Comparison of ENCODE assay signal across 2 cellular contexts in genomic region chr9:35669331-35670145, GRCh38.
TF ChIP-seq lines count a peak whose summit lies in the region.

No MANE protein-coding gene starts in this region.

TF ChIP-seq in A549, 52 proteins besides CTCF, POLR2A, EP300 and RAD21:
- TF ChIP-seq ZC3H11A (IDR thresholded peaks at IDR 0.05) (no peak), POLR2AphosphoS2 (conservative IDR thresholded peaks at IDR 0.05; ENCODE audit: low read length) (no peak), EHF (CRISPR knock-in tag; IDR thresholded peaks at IDR 0.05) (no peak), JUN (IDR thresholded peaks at IDR 0.05) (peak in 1 of 2 experiments; percentile 49; a peak in 1 of 5 replicates), MAX (IDR thresholded peaks at IDR 0.05) (peak; percentile 19; the same call in 1 of the 2 replicates), NFE2L2 (conservative IDR thresholded peaks at IDR 0.05; ENCODE audit: low read length) (no peak), FOSB (CRISPR knock-in tag; IDR thresholded peaks at IDR 0.05) (no peak), BCL3 (IDR thresholded peaks at IDR 0.05) (0 out of 3 replicates have a peak, but pooled peaks have one; percentile 25)

TF ChIP-seq in Ishikawa, 13 proteins besides CTCF, POLR2A, EP300 and RAD21:
- TF ChIP-seq NFIC (IDR thresholded peaks at IDR 0.05) (peak; percentile 65), USF1 (IDR thresholded peaks at IDR 0.05) (no peak), TCF12 (IDR thresholded peaks at IDR 0.05; ENCODE audit: low read depth) (peak; percentile 79), ZBTB7A (IDR thresholded peaks at IDR 0.05; ENCODE audit: low read depth) (no peak), TAF1 (IDR thresholded peaks at IDR 0.05; ENCODE audit: low read depth) (no peak), YY1 (IDR thresholded peaks at IDR 0.05; ENCODE audit: low read depth) (no peak), TEAD4 (IDR thresholded peaks at IDR 0.05) (peak; percentile 50), EGR1 (IDR thresholded peaks at IDR 0.05) (no peak), CEBPB (IDR thresholded peaks at IDR 0.05) (no peak)
TF ChIP-seq in Ishikawa: peak in this region for 3.
